In the genomic region with DNA sequence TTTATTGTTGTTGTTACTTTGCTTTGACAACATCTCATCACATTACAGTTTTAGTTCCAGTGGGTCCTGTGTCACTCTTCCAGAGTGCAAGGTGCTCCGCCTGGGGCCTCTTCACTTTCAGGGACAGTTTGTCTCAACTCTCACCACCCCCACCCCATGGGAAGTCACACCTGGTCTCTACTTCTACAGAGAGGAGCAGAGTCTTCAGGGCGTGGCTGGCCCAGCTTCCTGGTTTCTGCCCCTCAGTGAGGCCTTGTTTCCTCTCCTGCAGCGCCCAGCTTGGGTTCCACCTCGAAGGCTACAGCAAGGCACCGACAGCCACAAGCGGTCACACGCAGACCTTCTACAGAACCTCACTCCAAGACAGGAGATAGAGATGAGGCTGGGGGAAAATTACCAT, we compare ENCODE assay signal across 14 cellular contexts. TPM values are rescaled to one million over a fixed set of nuclear protein-coding genes. Genes with fewer than 3 reads are reported as not detected.
DNase-seq lines count a peak whose midpoint lies in the region; TF ChIP-seq lines count a peak whose summit lies in the region.
"Had no signal": no experiment of that assay in that cellular context is flagged by ENCODE, and none has a peak within 500 bp of the region (broad histone marks: within the 10 kb centered on the region; RNA-seq: fewer than 3 reads in every experiment).

No MANE protein-coding gene starts in this region.

- H3K4me3 ChIP-seq in spleen: no peak overlapping the region
- no peak overlapping the region for H3K4me3 ChIP-seq in thyroid gland (replicated peaks in 1 of 3)
- H3K4me3 ChIP-seq: thoracic aorta had no signal

- TF ChIP-seq CTCF in spleen (IDR thresholded peaks at IDR 0.05 in 8 of 11, conservative IDR thresholded peaks at IDR 0.05 in 3 of 11) (no peak), thyroid gland (IDR thresholded peaks at IDR 0.05) (no peak)

- H3K36me3 ChIP-seq in spleen (no peaks in the 10 kb centered on the region), thyroid gland (no peaks in the 10 kb centered on the region)
- H3K36me3 ChIP-seq: thoracic aorta had no signal

- H3K27ac ChIP-seq in spleen (peak overlapping the region in 2 of 8 donors; percentile 25 to 39), thyroid gland (no peak overlapping the region)
- H3K27ac ChIP-seq: thoracic aorta had no signal

- DNase-seq in activated CD8-positive, alpha-beta memory T cell treated with anti-CD3 and anti-CD28 coated beads for 24 hours: peak; percentile 61
- no peak for DNase-seq in activated CD8-positive, alpha-beta memory T cell treated with anti-CD3 and anti-CD28 coated beads, Interleukin-2, amount 50 U/mL, for 4 hours
- peak; percentile 16 for DNase-seq in NOMO-1 treated with DMSO at 0.1 percent for 48 hours (lab: John Stamatoyannopoulos, UW; ENCODE audit: unreplicated experiment)
- DNase-seq in activated effector memory CD4-positive, alpha-beta T cell treated with Interleukin-2 at 50 U/mL for 16 hours: peak; percentile 13
- DNase-seq in spleen: peak; percentile 82
- no peak for DNase-seq in thyroid gland
- no peak for DNase-seq in superior temporal gyrus (ENCODE audit: extremely low spot score)
- no peak for DNase-seq in NCI-H2081 (lab: John Stamatoyannopoulos, UW)
- DNase-seq: activated T-cell treated with anti-CD3 and anti-CD28 coated beads, Interleukin-2, amount 50 U/mL, for 24 hours; effector CD4-positive, alpha-beta T cell; HCEC 1CT; KG1; NCI-H187 treated with DMSO at 0.1 percent for 48 hours had no signal

- TF ChIP-seq POLR2A in spleen (IDR thresholded peaks at IDR 0.05): no peak
- no peak for TF ChIP-seq POLR2A in thyroid gland (IDR thresholded peaks at IDR 0.05)

- intact Hi-C loops in spleen (cut with DNase I; ENCODE audit: low total_unique reads) (no loop called here), thyroid gland (cut with DNase I) (no loop called here)

- no peaks in the 10 kb centered on the region for H3K27me3 ChIP-seq in spleen (replicated peaks in 1 of 7)
- no peaks in the 10 kb centered on the region for H3K27me3 ChIP-seq in thyroid gland

- H3K9me3 ChIP-seq in spleen (no peaks in the 10 kb centered on the region), thyroid gland (no peaks in the 10 kb centered on the region)
- H3K9me3 ChIP-seq: thoracic aorta had no signal

- H3K4me1 ChIP-seq in spleen (peaks cover 0 to 8% (median 4%) of the 10 kb centered on the region in 6 donors), thyroid gland (peaks cover 0 to 7% of the 10 kb centered on the region in 2 donors)

- WGBS in spleen, 5 donors: 51 to 64% (median 53%) methylated on average over 7 of the region's 7 CpGs
- WGBS in thyroid gland, 2 donors: 91 to 94% methylated on average over 7 of the region's 7 CpGs

RNA-seq across cellular contexts. Expression of gene RHOU, which starts 30.3 kb away (rescaled TPM):
- 10 to 100 TPM; 18.9 to 55.7 (median 41.1) TPM for total RNA-seq in spleen
- 10 to 100 TPM in 1 of 3 donors, 1 to 10 TPM in 2; 5.7 to 13.5 (median 6.2) TPM for polyA plus RNA-seq in spleen
- 10 to 100 TPM; 18.5 to 38.4 (median 23.5) TPM for total RNA-seq in thyroid gland

Comparison
In these comparisons a context has a peak if more than half of its experiments do, and no peak if none do; other contexts are left out.
1. DNase-seq: peak in activated CD8-positive, alpha-beta memory T cell treated with anti-CD3 and anti-CD28 coated beads for 24 hours (single experiment), NOMO-1 treated with DMSO at 0.1 percent for 48 hours (single experiment), activated effector memory CD4-positive, alpha-beta T cell treated with Interleukin-2 at 50 U/mL for 16 hours (single experiment) and spleen (single experiment); none in activated CD8-positive, alpha-beta memory T cell treated with anti-CD3 and anti-CD28 coated beads, Interleukin-2, amount 50 U/mL, for 4 hours (single experiment), thyroid gland (0 of 2), superior temporal gyrus (single experiment) and NCI-H2081 (0 of 2).